11 cellular contexts compared by ENCODE assay signal in genomic region chr13:72648513-72649065, GRCh38.
DNase-seq lines count a peak whose midpoint lies in the region; ATAC-seq and TF ChIP-seq lines count a peak whose summit lies in the region.
"Had no signal": no experiment of that assay in that cellular context is flagged by ENCODE, and none has a peak within 500 bp of the region (broad histone marks: within the 10 kb centered on the region; RNA-seq: fewer than 3 reads in every experiment).

No MANE protein-coding gene starts in this region.

- DNase-seq in AG10803 (ENCODE audit: low read depth) (no peak), HuH-7 (ENCODE audit: low spot score) (peak; percentile 10), SK-N-DZ (ENCODE audit: low spot score) (peak; percentile 28), foreskin fibroblast (no peak), NCI-H187 treated with DMSO at 0.1 percent for 48 hours (lab: John Stamatoyannopoulos, UW) (no peak), amygdala (lab: John Stamatoyannopoulos, UW) (no peak), ecto neural progenitor cell (ENCODE audit: low spot score) (no peak)
- DNase-seq: amniotic stem cell; SK-N-SH; stimulated activated naive B cell treated with anti-CD40 and anti-IgM and Interleukin-4, amounts not matched to agents 10 μg/mL and 1 μg/mL and 100 μg/mL, for 72 hours had no signal

- H3K4me3 ChIP-seq in AG10803 (ENCODE audit: low read length): no peak overlapping the region
- no peak overlapping the region for H3K4me3 ChIP-seq in foreskin fibroblast (ENCODE audit: low read depth in 1 of 2, low read length in 2 of 2)

- peak; percentile 16; the same call in 1 of the 2 replicates for TF ChIP-seq CTCF in AG10803 (conservative IDR thresholded peaks at IDR 0.05; ENCODE audit: low read length)
- peak; percentile 12 for TF ChIP-seq CTCF in foreskin fibroblast (IDR thresholded peaks at IDR 0.05; ENCODE audit: low read depth, low read length)

- ATAC-seq in GM19463 (IDR thresholded peaks at IDR 0.05; ENCODE audit: unreplicated experiment): no peak
- ATAC-seq: stimulated activated naive B cell treated with anti-CD40 and anti-IgM and Interleukin-4, amounts not matched to agents 10 μg/mL and 1 μg/mL and 100 μg/mL, for 72 hours had no signal

Comparison
In these comparisons a context has a peak if more than half of its experiments do, and no peak if none do; other contexts are left out.
1. DNase-seq: peak in HuH-7 (single experiment) and SK-N-DZ (single experiment); none in AG10803 (single experiment), foreskin fibroblast (0 of 2), NCI-H187 treated with DMSO at 0.1 percent for 48 hours (single experiment), amygdala (0 of 56) and ecto neural progenitor cell (single experiment).